ENCODE assay signal across 21 cellular contexts in the genomic region with DNA sequence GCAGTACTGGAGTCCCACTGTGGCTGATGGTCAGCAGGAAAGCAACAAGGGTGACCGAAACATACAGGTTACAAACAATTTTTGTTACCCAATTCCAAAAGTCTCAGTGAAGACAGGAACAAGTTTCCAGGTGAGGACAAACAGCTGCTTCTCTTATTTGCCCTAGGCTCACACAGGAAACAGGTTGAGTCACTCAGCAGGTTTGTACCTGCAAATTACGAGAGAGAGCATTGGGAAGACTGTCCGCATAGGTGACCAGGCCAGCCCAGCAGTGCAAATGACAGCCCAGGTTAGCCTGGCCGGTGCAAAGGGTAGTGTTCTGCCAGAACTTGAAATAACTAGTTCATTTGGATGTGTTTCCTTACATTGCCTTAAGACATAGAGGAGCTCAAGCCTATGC. TPM values are rescaled to one million over a fixed set of nuclear protein-coding genes. Genes with fewer than 3 reads are reported as not detected.
"Had no signal": no experiment of that assay in that cellular context is flagged by ENCODE, and none has a peak within 500 bp of the region (broad histone marks: within the 10 kb centered on the region; RNA-seq: fewer than 3 reads in every experiment).

No MANE protein-coding gene starts in this region.

- H3K36me3 Mint-ChIP-seq: activated naive CD4-positive, alpha-beta T cell treated with anti-CD3 and anti-CD28 coated beads, Interleukin-2, amount 50 U/mL, for 24 hours; stimulated activated naive B cell treated with anti-CD40 and anti-IgM and Interleukin-4, amounts not matched to agents 10 μg/mL and 1 μg/mL and 100 μg/mL, for 72 hours had no signal

- H3K27ac ChIP-seq: adrenal gland, colonic mucosa, skin epidermis, tibial artery had no signal

- H3K4me3 Mint-ChIP-seq: activated naive CD4-positive, alpha-beta T cell treated with anti-CD3 and anti-CD28 coated beads, Interleukin-2, amount 50 U/mL, for 24 hours; nephron; stimulated activated naive B cell treated with anti-CD40 and anti-IgM and Interleukin-4, amounts not matched to agents 10 μg/mL and 1 μg/mL and 100 μg/mL, for 72 hours; T-helper 2 cell treated with Interferon-gamma antibody and Interleukin-4, amounts not matched to agents 5 μg/mL and 100 μg/mL, for 36 hours had no signal

- H3K27me3 ChIP-seq: adrenal gland, colonic mucosa, tibial artery had no signal

- H3K4me1 ChIP-seq: adrenal gland, colonic mucosa, tibial artery had no signal

- H3K4me3 ChIP-seq: adrenal gland, colonic mucosa, skin epidermis, tibial artery had no signal

- H3K9me3 ChIP-seq: adrenal gland, colonic mucosa, tibial artery had no signal

- H3K9me3 Mint-ChIP-seq: activated naive CD4-positive, alpha-beta T cell treated with anti-CD3 and anti-CD28 coated beads, Interleukin-2, amount 50 U/mL, for 24 hours; nephron had no signal

- ATAC-seq: activated CD4-positive, CD25-positive, alpha-beta regulatory T cell treated with anti-CD3 and anti-CD28 coated beads, Interleukin-2, amount 50 U/mL, for 24 hours; right cardiac atrium; stimulated activated naive B cell treated with anti-CD40 and anti-IgM and Interleukin-4, amounts not matched to agents 10 μg/mL and 1 μg/mL and 100 μg/mL, for 72 hours had no signal

- H3K4me1 Mint-ChIP-seq: activated naive CD4-positive, alpha-beta T cell treated with anti-CD3 and anti-CD28 coated beads, Interleukin-2, amount 50 U/mL, for 24 hours; nephron; stimulated activated naive B cell treated with anti-CD40 and anti-IgM and Interleukin-4, amounts not matched to agents 10 μg/mL and 1 μg/mL and 100 μg/mL, for 72 hours had no signal

- H3K36me3 ChIP-seq: adrenal gland, colonic mucosa, tibial artery had no signal

- H3K27ac Mint-ChIP-seq: activated naive CD4-positive, alpha-beta T cell treated with anti-CD3 and anti-CD28 coated beads, Interleukin-2, amount 50 U/mL, for 24 hours; activated T-helper 2 cell treated with anti-CD3 and anti-CD28 coated beads, Interferon-gamma antibody, Interleukin-2, Interleukin-4, amounts not matched to agents 10 μg/mL and 5 μg/mL and 100 μg/mL, durations not matched to agents 14 hours and 24 hours and 36 hours; nephron; stimulated activated naive B cell treated with anti-CD40 and anti-IgM and Interleukin-4, amounts not matched to agents 10 μg/mL and 1 μg/mL and 100 μg/mL, for 72 hours; T-helper 2 cell treated with Interferon-gamma antibody and Interleukin-4, amounts not matched to agents 5 μg/mL and 100 μg/mL, for 36 hours had no signal

- DNase-seq: activated CD4-positive, alpha-beta T cell treated with anti-CD3 and anti-CD28 coated beads, Interleukin-2, amount 50 U/mL, for 4 hours; activated T-cell treated with anti-CD3 and anti-CD28 coated beads for 4 hours; adrenal gland; caudate nucleus; colonic mucosa; foreskin fibroblast; glutamatergic neuron; hypothalamus; nucleus accumbens; posterior cingulate gyrus; right cardiac atrium; stimulated activated CD4-positive, alpha-beta T cell treated with anti-CD3 and anti-CD28 coated beads, Interleukin-15, amount 100 ng/mL, for 24 hours; stimulated activated CD4-positive, alpha-beta T cell treated with anti-CD3 and anti-CD28 coated beads, Interleukin-4, amount 100 ng/mL, for 1 hour; stimulated activated naive B cell treated with anti-CD40 and anti-IgM and Interleukin-4, amounts not matched to agents 10 μg/mL and 1 μg/mL and 100 μg/mL, for 72 hours; tibial artery had no signal

RNA-seq across cellular contexts. Expression of gene DSCAM, which starts 40.0 kb away (rescaled TPM):
- total RNA-seq: activated T-helper 2 cell treated with anti-CD3 and anti-CD28 coated beads, Interferon-gamma antibody, Interleukin-2, Interleukin-4, amounts not matched to agents 10 μg/mL and 5 μg/mL and 100 μg/mL, durations not matched to agents 14 hours and 24 hours and 36 hours; right cardiac atrium had no signal
